ENCODE assay signal across 8 cellular contexts in the genomic region with DNA sequence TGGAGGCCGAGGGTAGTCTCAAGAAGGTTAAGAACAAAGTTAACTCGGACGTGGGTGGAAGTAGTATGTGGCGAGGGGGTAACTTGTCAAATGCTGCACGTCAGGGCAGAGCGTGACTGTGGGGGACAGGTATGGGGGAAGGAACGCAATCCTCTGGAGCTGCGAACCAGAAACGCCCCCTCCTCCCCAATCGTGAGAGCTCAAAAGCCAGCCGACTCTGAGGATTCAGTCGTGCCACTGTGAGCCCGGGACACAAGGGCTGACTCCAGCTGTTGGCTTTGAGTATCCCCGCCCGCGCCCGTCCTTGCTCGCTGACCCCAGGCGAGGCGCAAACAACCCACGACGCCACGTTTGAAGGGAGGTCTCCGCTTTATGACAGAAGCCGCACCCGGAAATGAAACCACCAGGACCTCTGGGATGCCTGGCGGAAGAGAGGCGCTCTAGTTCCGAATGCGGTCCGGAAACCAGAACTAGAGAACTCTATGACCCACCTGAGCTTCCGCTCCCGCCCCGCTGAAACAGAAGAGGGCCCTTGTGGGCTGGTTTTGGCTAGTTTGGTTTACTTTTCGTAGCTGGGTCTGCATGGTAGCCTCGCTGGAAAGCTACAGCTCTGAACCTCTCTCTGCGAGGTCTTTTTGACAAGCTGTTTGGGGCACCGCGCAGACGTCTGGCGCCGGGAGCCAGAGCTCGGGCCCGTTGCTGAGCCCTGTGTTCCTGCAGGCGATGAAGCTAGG. TPM values are rescaled to one million over a fixed set of nuclear protein-coding genes. Genes with fewer than 3 reads are reported as not detected.
DNase-seq lines count a peak whose midpoint lies in the region; ATAC-seq, FAIRE-seq and TF ChIP-seq lines count a peak whose summit lies in the region.

PEX12 (minus strand) TSS at position 377 of the 734 bp plus-strand sequence. CDS start 550 bp downstream, outside the sequence.

- peak within 1 kb of the TSS; percentile 82 for H3K9ac ChIP-seq in DND-41 (ENCODE audit: low read depth, low read length)

- H3K36me3 Mint-ChIP-seq in neural crest cell (ENCODE audit: low read depth), result no peaks in the 10 kb centered on the region

- H3K4me3 ChIP-seq in DND-41 (ENCODE audit: low read depth in 1 of 2, low read length in 2 of 2) (peak within 1 kb of the TSS; percentile 63 to 77), MG63 (peak within 1 kb of the TSS; percentile 91), foreskin fibroblast (ENCODE audit: low read depth in 1 of 2, low read length in 2 of 2) (peak within 1 kb of the TSS; percentile 93 to 97), stomach (peak within 1 kb of the TSS; percentile 58 to 74 (median 68))

- intact Hi-C loops in stomach (cut with DNase I; ENCODE audit: low total_unique reads), result no loop called here

- peak within 1 kb of the TSS; percentile 93 for H3K4me3 Mint-ChIP-seq in neural crest cell

- WGBS in stomach, 5 donors, result 0 to 1% (median 0%) methylated on average over 35 to 45 of the region's 45 CpGs

- peaks cover 15% of the 10 kb centered on the region for H3K27me3 Mint-ChIP-seq in neural crest cell (ENCODE audit: low read depth)

- no peaks in the 10 kb centered on the region; the same call in 1 of the 2 replicates for H4K20me1 ChIP-seq in DND-41 (ENCODE audit: insufficient read depth, low read length)

- H3K9me3 ChIP-seq in DND-41 (ENCODE audit: insufficient read depth, low read length, severe bottlenecking) (no peaks in the 10 kb centered on the region), MG63 (no peaks in the 10 kb centered on the region), stomach (no peaks in the 10 kb centered on the region)

- peaks cover 17% of the 10 kb centered on the region for H3K79me2 ChIP-seq in DND-41 (ENCODE audit: insufficient read depth, low read length)

- TF ChIP-seq EP300 in stomach (IDR thresholded peaks at IDR 0.05), result no peak

- H3K27ac ChIP-seq in DND-41 (ENCODE audit: low read length), result peak within 1 kb of the TSS; percentile 84
- H3K27ac ChIP-seq in stomach, result peak within 1 kb of the TSS; percentile 89 to 95 (median 91)

- peaks cover 31% of the 10 kb centered on the region for H3K4me1 ChIP-seq in DND-41 (ENCODE audit: insufficient read depth, low read length)
- H3K4me1 ChIP-seq in stomach, result peaks cover 16 to 25% (median 18%) of the 10 kb centered on the region in 4 donors

- H3K36me3 ChIP-seq in DND-41 (ENCODE audit: insufficient read depth, low read length) (peaks cover 23% of the 10 kb centered on the region; the same call in 1 of the 2 replicates), MG63 (peaks cover 24% of the 10 kb centered on the region), stomach (peaks cover 0 to 30% (median 28%) of the 10 kb centered on the region in 4 donors)

- no peak for FAIRE-seq in H54 (lab: Jason Lieb, UNC)

- TF ChIP-seq POLR2A in H54 (IDR thresholded peaks at IDR 0.05; ENCODE audit: low read depth, low read length) (peak; percentile 88), stomach (IDR thresholded peaks at IDR 0.05) (no peak)

- peak; percentile 24 for TF ChIP-seq CTCF in DND-41 (IDR thresholded peaks at IDR 0.05; ENCODE audit: borderline replicate concordance, extremely low read depth, low read length, poor library complexity, severe bottlenecking)
- TF ChIP-seq CTCF in foreskin fibroblast (IDR thresholded peaks at IDR 0.05; ENCODE audit: low read depth, low read length), result no peak
- no peak for TF ChIP-seq CTCF in neural crest cell (conservative IDR thresholded peaks at IDR 0.05)
- no peak for TF ChIP-seq CTCF in stomach (IDR thresholded peaks at IDR 0.05)

- peak within 1 kb of the TSS; percentile 81 for H3K4me2 ChIP-seq in DND-41 (ENCODE audit: insufficient read depth, low read length)

- H3K27me3 ChIP-seq in DND-41 (ENCODE audit: insufficient read depth, low read length, poor library complexity) (no peaks in the 10 kb centered on the region), MG63 (no peaks in the 10 kb centered on the region), stomach (no peaks in the 10 kb centered on the region)

- H3K27ac Mint-ChIP-seq in neural crest cell (ENCODE audit: unreplicated experiment), result peak within 1 kb of the TSS; percentile 50

- DNase-seq in DND-41 (peak; percentile 92), H54 (ENCODE audit: insufficient read length, low spot score) (peak; percentile 65), MG63 (peak; percentile 91), SHP77 (lab: John Stamatoyannopoulos, UW) (peak; percentile 92), activated gamma-delta T cell (lab: John Stamatoyannopoulos, UW) (peak; percentile 37), foreskin fibroblast (peak; percentile 86 to 95), neural crest cell (ENCODE audit: low read depth, low spot score) (peak; percentile 48), stomach (peak; percentile 88)

- peaks cover 25% of the 10 kb centered on the region for H3K4me1 Mint-ChIP-seq in neural crest cell

- no peaks in the 10 kb centered on the region for H3K9me3 Mint-ChIP-seq in neural crest cell

- peak; percentile 96 for ATAC-seq in DND-41 (ENCODE audit: insufficient read depth, low read depth)

- peak within 1 kb of the TSS; percentile 88 for H2AFZ ChIP-seq in DND-41 (ENCODE audit: low read depth, low read length)

RNA-seq across cellular contexts. Expression of gene PEX12, which starts in this region (rescaled TPM):
- 3.9 and 6.1 TPM in 2 replicates for total RNA-seq in MG63 (2014; rRNA removed; shearing (Covaris generic); ENCODE audit: low replicate concordance)
- total RNA-seq in neural crest cell (4.2 and 5.1 TPM in 2 replicates), stomach (1 to 10 TPM in 3 of 5 donors, under 1 TPM in 1, not detected in 1; 0.58 to 3.2 (median 2.5) TPM)
- 1 to 10 TPM in 2 of 3 donors, under 1 TPM in 1; 0.76 to 3.1 (median 1.4) TPM for polyA plus RNA-seq in stomach

Comparison
In these comparisons a context has a peak if more than half of its experiments do, and no peak if none do; other contexts are left out.
1. Peak in every context shown above with its lines: DNase-seq, ATAC-seq, H3K4me3 ChIP-seq and H3K27ac ChIP-seq.
2. DNase-seq: peak in every context shown above with its lines; median percentile 92 in DND-41; 92 in SHP77; 91 in MG63; 90 in foreskin fibroblast; 88 in stomach; 65 in H54; 48 in neural crest cell; 37 in activated gamma-delta T cell.